Comparison of ENCODE assay signal across 8 cellular contexts in the genomic region with DNA sequence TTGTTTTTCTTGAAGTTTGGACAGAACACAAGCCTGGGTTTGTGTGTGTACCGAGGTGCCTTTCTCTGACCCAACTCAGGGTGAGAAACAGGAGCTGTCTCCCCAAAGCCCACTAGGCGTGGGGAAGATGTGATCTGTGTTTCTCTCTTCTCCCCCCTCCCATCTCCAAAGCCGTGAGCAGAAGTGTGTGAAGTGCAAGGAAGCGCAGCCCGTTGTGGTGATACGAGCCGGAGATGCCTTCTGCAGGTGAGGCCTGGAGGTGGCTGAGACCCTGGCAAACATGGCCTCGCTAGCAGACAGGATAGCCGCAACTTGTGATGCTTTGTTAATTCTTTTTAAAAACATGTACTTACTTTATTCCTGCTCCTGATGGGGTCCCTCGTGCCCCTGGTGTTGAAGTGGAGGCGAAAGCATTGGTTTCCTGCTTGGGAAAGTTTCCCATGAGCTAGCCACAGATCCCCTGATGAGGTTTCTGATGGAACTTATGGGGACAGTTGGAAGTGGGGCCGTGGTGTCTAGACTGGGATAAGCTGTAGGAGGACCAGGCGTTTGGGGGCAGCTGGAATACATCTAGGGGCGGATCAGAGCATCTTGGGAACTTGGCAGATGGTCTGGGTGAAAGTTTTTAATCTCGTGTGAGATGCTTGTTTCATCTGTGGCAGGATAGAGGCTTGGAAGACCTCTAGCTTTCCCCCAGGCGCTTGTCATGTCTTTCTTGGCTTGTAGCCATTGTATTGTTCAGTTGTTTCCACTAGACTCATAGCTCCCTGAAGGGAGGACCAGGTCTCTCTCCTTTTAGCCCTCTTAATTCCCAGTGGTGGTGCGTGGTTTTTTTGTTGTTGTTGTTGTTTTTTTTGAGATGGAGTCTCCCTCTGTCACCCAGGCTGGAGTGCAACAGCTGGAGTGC. TPM values are rescaled to one million over a fixed set of nuclear protein-coding genes. Genes with fewer than 3 reads are reported as not detected.
A peak's percentile ranks its signal among the peaks of the same experiment; 100 is the strongest.
DNase-seq lines count a peak whose midpoint lies in the region; ATAC-seq, FAIRE-seq and TF ChIP-seq lines count a peak whose summit lies in the region.

No MANE protein-coding gene starts in this region.

- H3K9me3 ChIP-seq in HUES48 (ENCODE audit: control insufficient read depth, insufficient read depth, low read length) (no peaks in the 10 kb centered on the region), GM12878 (replicated peaks; ENCODE audit: control insufficient read depth, insufficient read depth, low read length) (no peaks in the 10 kb centered on the region), mesenchymal stem cell (ENCODE audit: control insufficient read depth, low read length) (no peaks in the 10 kb centered on the region)

- no peak for TF ChIP-seq EP300 in GM12878 (IDR thresholded peaks at IDR 0.05; ENCODE audit: borderline replicate concordance in 1 of 2, control insufficient read depth in 1 of 2, low read depth in 2 of 2, low read length in 2 of 2)

- no peak overlapping the region for H2BK15ac ChIP-seq in mesenchymal stem cell (ENCODE audit: low read depth, poor library complexity, severe bottlenecking)

- no peak overlapping the region for H4K8ac ChIP-seq in mesenchymal stem cell (ENCODE audit: low read length)

- peak overlapping the region; percentile 93 for H3K4me3 ChIP-seq in HUES48 (ENCODE audit: low read depth, low read length)
- H3K4me3 ChIP-seq in GM12878 = peak overlapping the region; percentile 73
- H3K4me3 ChIP-seq in mesenchymal stem cell (ENCODE audit: insufficient read depth in 1 of 2, low read depth in 1 of 2, low read length in 2 of 2) = peak overlapping the region; percentile 95 to 99

- no peak for TF ChIP-seq RAD21 in GM12878 (IDR thresholded peaks at IDR 0.05; ENCODE audit: insufficient read depth, low read depth, low read length)

- no TSS peak for BruUV-seq in GM12878 (replicated peaks; lab: Mats Ljungman, UMichigan)

- intact Hi-C loops in GM12878 (cut with micrococcal nuclease; ENCODE audit: unreplicated experiment) = loop anchor here (2.0 kb wide), 1 partner anchor 56 kb away; the partner anchor contains the start of gene CYBA

- POLR2A ChIA-PET in GM12878 (lab: Charles Lee) = interaction anchor here (1.0 kb wide), 1 partner anchor 8 kb away, joined by 3 read pairs; no protein-coding TSS in a partner anchor

- peaks cover 45% of the 10 kb centered on the region for H3K79me1 ChIP-seq in mesenchymal stem cell (replicated peaks; ENCODE audit: low read length, poor library complexity, severe bottlenecking)

- H3K27me3 ChIP-seq in HUES48 (ENCODE audit: control insufficient read depth, insufficient read depth, low read length) (no peaks in the 10 kb centered on the region), GM12878 (replicated peaks in 1 of 2; ENCODE audit: control insufficient read depth in 2 of 2, insufficient read depth in 2 of 2, low read length in 1 of 2) (no peaks in the 10 kb centered on the region), mesenchymal stem cell (ENCODE audit: control insufficient read depth in 1 of 2, insufficient read depth in 1 of 2, low read length in 2 of 2) (no peaks in the 10 kb centered on the region)

- H3K36me3 ChIP-seq in HUES48 (ENCODE audit: control insufficient read depth, insufficient read depth, low read length) (0 out of 2 replicates have a peak, but pooled peaks cover 6% of the 10 kb centered on the region), GM12878 (ENCODE audit: control insufficient read depth in 2 of 2, insufficient read depth in 2 of 2, low read length in 1 of 2) (no peaks in the 10 kb centered on the region; a peak in 2 of 4 replicates), mesenchymal stem cell (ENCODE audit: control insufficient read depth in 1 of 2, insufficient read depth in 2 of 2, low read depth in 1 of 2, low read length in 2 of 2) (peaks cover 0 to 48% of the 10 kb centered on the region in 2 experiments)

- H3K79me2 ChIP-seq in GM12878 (ENCODE audit: control insufficient read depth, insufficient read depth, low read length) = peaks cover 41% of the 10 kb centered on the region

- DNase-seq in GM12878 (ENCODE audit: low read depth, low spot score) (no peak), mesenchymal stem cell (peak; percentile 5), NK-92 (lab: John Stamatoyannopoulos, UW; ENCODE audit: unreplicated experiment) (no peak), NCI-H510A treated with DMSO at 0.1 percent for 48 hours (lab: John Stamatoyannopoulos, UW) (no peak), hepatic stellate cell (ENCODE audit: low spot score) (no peak)

- H3K4ac ChIP-seq in mesenchymal stem cell (ENCODE audit: low read depth in 1 of 2, low read length in 2 of 2) = peak overlapping the region; percentile 54 to 75

- no peak overlapping the region for H2AK5ac ChIP-seq in mesenchymal stem cell (ENCODE audit: low read length, severe bottlenecking)

- in situ Hi-C loops in GM12878 (cut with MboI) = no loop called here

- H3K9ac ChIP-seq in HUES48 (ENCODE audit: low read depth, low read length) = no peak overlapping the region; the same call in 1 of the 2 replicates
- H3K9ac ChIP-seq in GM12878 (ENCODE audit: control insufficient read depth, insufficient read depth, low read length) = peak overlapping the region; percentile 76
- peak overlapping the region; percentile 93 for H3K9ac ChIP-seq in mesenchymal stem cell (ENCODE audit: low read length)

- H3K4me1 ChIP-seq in HUES48 (ENCODE audit: control insufficient read depth, insufficient read depth, low read length) (peaks cover 6% of the 10 kb centered on the region; the same call in 1 of the 2 replicates), GM12878 (ENCODE audit: control insufficient read depth, insufficient read depth, low read length) (peaks cover 31% of the 10 kb centered on the region), mesenchymal stem cell (ENCODE audit: control insufficient read depth, insufficient read depth, low read depth, low read length) (peaks cover 27% of the 10 kb centered on the region)

- no peak overlapping the region for H4K91ac ChIP-seq in mesenchymal stem cell (ENCODE audit: low read length)

- peak overlapping the region; percentile 39 for H2BK120ac ChIP-seq in mesenchymal stem cell (ENCODE audit: low read depth, low read length)

- no peak overlapping the region for H3K23ac ChIP-seq in mesenchymal stem cell (ENCODE audit: low read length in 2 of 2)

- no peak overlapping the region for H2BK12ac ChIP-seq in mesenchymal stem cell (ENCODE audit: low read length in 2 of 2)

- H2AFZ ChIP-seq in GM12878 (ENCODE audit: control insufficient read depth, low read depth, low read length) (peak overlapping the region; percentile 3; the same call in 1 of the 2 replicates), mesenchymal stem cell (ENCODE audit: low read depth, low read length) (no peak overlapping the region)

- no peak for TF ChIP-seq POLR2A in GM12878 (IDR thresholded peaks at IDR 0.05; ENCODE audit: low read depth, low read length)

- ATAC-seq in GM12878 = no peak
- ATAC-seq in HG02840 (IDR thresholded peaks at IDR 0.05; ENCODE audit: low FRiP score, unreplicated experiment) = no peak

- 19% methylated on average over 17 of the region's 17 CpGs for WGBS in GM12878 (ENCODE audit: insufficient coverage, insufficient replicate concordance, low lambda C conversion rate, missing lambda C conversion rate)
- WGBS in mesenchymal stem cell = 45% methylated on average over 13 of the region's 17 CpGs

- H3K14ac ChIP-seq in mesenchymal stem cell (ENCODE audit: low read length in 2 of 2) = no peak overlapping the region

- no peak overlapping the region for H2BK5ac ChIP-seq in mesenchymal stem cell (ENCODE audit: low read depth, low read length, poor library complexity, severe bottlenecking)

- SMC1A ChIA-PET in GM12878 (lab: Charles Lee; ENCODE audit: uncharacterized antibody, unreplicated experiment) = interaction anchor here (1.1 to 1.2 kb wide), 3 partner anchors 22 to 74 kb away, joined by 3 to 5 read pairs (median 5); no protein-coding TSS in a partner anchor

- H3K4me2 ChIP-seq in GM12878 (ENCODE audit: control insufficient read depth, insufficient read depth) = peak overlapping the region; percentile 72
- H3K4me2 ChIP-seq in mesenchymal stem cell (ENCODE audit: low read length, poor library complexity, severe bottlenecking) = peak overlapping the region; percentile 57

- H3K27ac ChIP-seq in 22Rv1 (peak overlapping the region; percentile 69), HUES48 (ENCODE audit: low read depth, low read length) (no peak overlapping the region), GM12878 (ENCODE audit: control insufficient read depth, insufficient read depth) (peak overlapping the region; percentile 20; the same call in 1 of the 2 replicates), mesenchymal stem cell (ENCODE audit: low read length, poor library complexity, severe bottlenecking) (peak overlapping the region; percentile 8)

- CTCF ChIA-PET in GM12878 (lab: Yijun Ruan, JAX) = interaction anchor here (0.7 to 1.9 kb wide), 5 partner anchors 26 to 150 kb away, joined by 3 to 13 read pairs (median 4); partner anchors contain the start of genes APRT and TRAPPC2L

- TF ChIP-seq CTCF in 22Rv1 (IDR thresholded peaks at IDR 0.05) (no peak), GM12878 (IDR thresholded peaks at IDR 0.05 in 2 of 3, conservative IDR thresholded peaks at IDR 0.05 in 1 of 3; ENCODE audit: control insufficient read depth in 2 of 3, extremely low read depth in 1 of 3, insufficient read depth in 1 of 3, low read depth in 3 of 3, low read length in 3 of 3) (no peak)

- no peak for FAIRE-seq in GM12878 (lab: Jason Lieb, UNC)

- no peaks in the 10 kb centered on the region for H4K20me1 ChIP-seq in GM12878 (ENCODE audit: control insufficient read depth, insufficient read depth)

- no peak overlapping the region for H3K18ac ChIP-seq in mesenchymal stem cell (ENCODE audit: low read depth in 1 of 2, low read length in 2 of 2)

- RAD21 ChIA-PET in GM12878 (lab: Charles Lee; ENCODE audit: unreplicated experiment) = interaction anchor here (1.1 to 1.3 kb wide), 2 partner anchors 30 to 44 kb away, joined by 3 to 4 read pairs; partner anchors contain the start of gene MVD

RNA-seq across cellular contexts. Expression of gene CTU2, which starts 0.9 kb away (rescaled TPM):
- 16.7 and 18.4 TPM in 2 replicates for total RNA-seq in GM12878 (2013; cell fraction: nucleolus; rRNA removed)
- total RNA-seq in GM12878 (2014; rRNA removed) (17.8 and 23.3 TPM in 2 replicates), GM12878 (2014; rRNA removed; fragmentation: Illumina TruSeq; extraction: Trizol) (11.0 and 12.2 TPM in 2 replicates), GM12878 (2021) (44.5 and 48.5 TPM in 2 replicates)
- 12.3 TPM for polyA plus RNA-seq in GM12878 (2011; ENCODE audit: low read depth)
- polyA plus RNA-seq in GM12878 (2011; rRNA removed) (6.8 and 13.2 TPM in 2 replicates), GM12878 (2014; fragmentation: Illumina TruSeq; extraction: Trizol) (1.5 and 5.6 TPM in 2 replicates), GM12878 (2014; fragmentation: Nextera tagmentation; extraction: Ambion mirVana) (1 to 10 TPM in 1 of 2 experiments, under 1 TPM in 1; 0.32 to 4.0 TPM), GM12878 (2014; rRNA removed) (31.2 and 38.9 TPM in 2 replicates), GM12878 (2016; fragmentation: Nextera tagmentation; extraction: Ambion mirVana) (10 to 100 TPM; 33.2 to 43.4 TPM)
- 20.3 and 30.6 TPM in 2 replicates for polyA plus RNA-seq in GM12878 (2011; cell fraction: cytosol; rRNA removed)
- 47.9 and 63.5 TPM in 2 replicates for polyA plus RNA-seq in GM12878 (2011; cell fraction: nucleus; rRNA removed)
- polyA plus RNA-seq in GM12878 (2012) = 12.7 and 17.5 TPM in 2 replicates
- polyA minus RNA-seq in GM12878 (2011; rRNA and poly(A)+ RNA removed) = 6.7 and 19.8 TPM in 2 replicates
- polyA minus RNA-seq in GM12878 (2011; cell fraction: cytosol; rRNA and poly(A)+ RNA removed) = 14.7 and 16.6 TPM in 2 replicates
- polyA minus RNA-seq in GM12878 (2011; cell fraction: nucleus; rRNA and poly(A)+ RNA removed) = 15.8 and 23.2 TPM in 2 replicates
- 34.1 TPM for polyA plus RNA-seq in mesenchymal stem cell (2013, experiment 1 of 2)
- 31.6 TPM for polyA plus RNA-seq in mesenchymal stem cell (2013, experiment 2 of 2)

RNA-seq across cellular contexts. Expression of gene RNF166, which starts 1.0 kb away (rescaled TPM):
- total RNA-seq in GM12878 (2013; cell fraction: nucleolus; rRNA removed) = 28.0 and 31.3 TPM in 2 replicates
- total RNA-seq in GM12878 (2014; rRNA removed) = 23.3 and 26.4 TPM in 2 replicates
- total RNA-seq in GM12878 (2014; rRNA removed; fragmentation: Illumina TruSeq; extraction: Trizol) = 5.2 and 6.4 TPM in 2 replicates
- 24.5 and 29.8 TPM in 2 replicates for total RNA-seq in GM12878 (2021)
- polyA plus RNA-seq in GM12878 (2011; ENCODE audit: low read depth) = 4.3 TPM
- 4.8 and 8.3 TPM in 2 replicates for polyA plus RNA-seq in GM12878 (2011; rRNA removed)
- polyA plus RNA-seq in GM12878 (2011; cell fraction: cytosol; rRNA removed) = 10.1 and 17.1 TPM in 2 replicates
- 112 and 135 TPM in 2 replicates for polyA plus RNA-seq in GM12878 (2011; cell fraction: nucleus; rRNA removed)
- 10.8 and 13.5 TPM in 2 replicates for polyA plus RNA-seq in GM12878 (2012)
- 1.7 and 5.3 TPM in 2 replicates for polyA plus RNA-seq in GM12878 (2014; fragmentation: Illumina TruSeq; extraction: Trizol)
- 1 to 10 TPM in 1 of 2 experiments, under 1 TPM in 1; 0.48 to 1.3 TPM for polyA plus RNA-seq in GM12878 (2014; fragmentation: Nextera tagmentation; extraction: Ambion mirVana)
- polyA plus RNA-seq in GM12878 (2014; rRNA removed) = 32.8 and 35.2 TPM in 2 replicates
- polyA plus RNA-seq in GM12878 (2016; fragmentation: Nextera tagmentation; extraction: Ambion mirVana) = 10 to 100 TPM; 15.8 to 16.5 TPM
- polyA minus RNA-seq in GM12878 (2011; rRNA and poly(A)+ RNA removed) = 4.8 and 16.4 TPM in 2 replicates
- 9.6 and 9.8 TPM in 2 replicates for polyA minus RNA-seq in GM12878 (2011; cell fraction: cytosol; rRNA and poly(A)+ RNA removed)
- 22.8 and 28.5 TPM in 2 replicates for polyA minus RNA-seq in GM12878 (2011; cell fraction: nucleus; rRNA and poly(A)+ RNA removed)
- 12.6 TPM for polyA plus RNA-seq in mesenchymal stem cell (2013, experiment 1 of 2)
- polyA plus RNA-seq in mesenchymal stem cell (2013, experiment 2 of 2) = 10.8 TPM

RNA-seq across cellular contexts. Expression of gene SNAI3, which starts 20.9 kb away (rescaled TPM):
- 2.4 and 3.1 TPM in 2 replicates for total RNA-seq in GM12878 (2013; cell fraction: nucleolus; rRNA removed)
- total RNA-seq in GM12878 (2014; rRNA removed) (4.7 and 6.5 TPM in 2 replicates), GM12878 (2014; rRNA removed; fragmentation: Illumina TruSeq; extraction: Trizol) (1.2 and 1.7 TPM in 2 replicates), GM12878 (2021) (5.7 and 7.4 TPM in 2 replicates)
- 1.5 TPM for polyA plus RNA-seq in GM12878 (2011; ENCODE audit: low read depth)
- polyA plus RNA-seq in GM12878 (2011; rRNA removed) (0.53 and 1.5 TPM in 2 replicates), GM12878 (2014; fragmentation: Illumina TruSeq; extraction: Trizol) (0.10 and 1.4 TPM in 2 replicates), GM12878 (2014; fragmentation: Nextera tagmentation; extraction: Ambion mirVana) (under 1 TPM; 0.21 to 0.26 TPM), GM12878 (2014; rRNA removed) (4.3 and 6.6 TPM in 2 replicates), GM12878 (2016; fragmentation: Nextera tagmentation; extraction: Ambion mirVana) (1 to 10 TPM; 6.2 to 7.1 TPM)
- polyA plus RNA-seq in GM12878 (2011; cell fraction: cytosol; rRNA removed) = 2.0 and 3.2 TPM in 2 replicates
- polyA plus RNA-seq in GM12878 (2011; cell fraction: nucleus; rRNA removed) = 4.2 TPM in 2 replicates
- polyA plus RNA-seq in GM12878 (2012) = 2.6 and 2.8 TPM in 2 replicates
- polyA minus RNA-seq in GM12878 (2011; rRNA and poly(A)+ RNA removed) = 1.1 and 2.2 TPM in 2 replicates
- 2.3 and 2.4 TPM in 2 replicates for polyA minus RNA-seq in GM12878 (2011; cell fraction: cytosol; rRNA and poly(A)+ RNA removed)
- 0.97 and 2.1 TPM in 2 replicates for polyA minus RNA-seq in GM12878 (2011; cell fraction: nucleus; rRNA and poly(A)+ RNA removed)
- polyA plus RNA-seq in mesenchymal stem cell (2013, experiment 1 of 2) = 0.06 TPM
- polyA plus RNA-seq in mesenchymal stem cell (2013, experiment 2 of 2) = 0.10 TPM

RNA-seq across cellular contexts. Expression of gene MVD, which starts 44.3 kb away (rescaled TPM):
- 81.8 and 88.4 TPM in 2 replicates for total RNA-seq in GM12878 (2013; cell fraction: nucleolus; rRNA removed)
- 101 and 104 TPM in 2 replicates for total RNA-seq in GM12878 (2014; rRNA removed)
- total RNA-seq in GM12878 (2014; rRNA removed; fragmentation: Illumina TruSeq; extraction: Trizol) = 45.0 and 50.0 TPM in 2 replicates
- total RNA-seq in GM12878 (2021) = 132 and 147 TPM in 2 replicates
- 21.0 TPM for polyA plus RNA-seq in GM12878 (2011; ENCODE audit: low read depth)
- 15.5 and 41.4 TPM in 2 replicates for polyA plus RNA-seq in GM12878 (2011; rRNA removed)
- 53.9 and 79.5 TPM in 2 replicates for polyA plus RNA-seq in GM12878 (2011; cell fraction: cytosol; rRNA removed)
- 293 and 318 TPM in 2 replicates for polyA plus RNA-seq in GM12878 (2011; cell fraction: nucleus; rRNA removed)
- 91.8 and 107 TPM in 2 replicates for polyA plus RNA-seq in GM12878 (2012)
- polyA plus RNA-seq in GM12878 (2014; fragmentation: Illumina TruSeq; extraction: Trizol) = 8.4 and 28.9 TPM in 2 replicates
- 1 to 10 TPM; 5.0 to 6.8 TPM for polyA plus RNA-seq in GM12878 (2014; fragmentation: Nextera tagmentation; extraction: Ambion mirVana)
- polyA plus RNA-seq in GM12878 (2014; rRNA removed) = 80.1 and 95.9 TPM in 2 replicates
- polyA plus RNA-seq in GM12878 (2016; fragmentation: Nextera tagmentation; extraction: Ambion mirVana) = 10 to 100 TPM; 80.5 to 85.4 TPM
- polyA minus RNA-seq in GM12878 (2011; rRNA and poly(A)+ RNA removed) = 18.5 and 44.7 TPM in 2 replicates
- 25.0 and 33.1 TPM in 2 replicates for polyA minus RNA-seq in GM12878 (2011; cell fraction: cytosol; rRNA and poly(A)+ RNA removed)
- polyA minus RNA-seq in GM12878 (2011; cell fraction: nucleus; rRNA and poly(A)+ RNA removed) = 39.9 and 52.2 TPM in 2 replicates
- 120 TPM for polyA plus RNA-seq in mesenchymal stem cell (2013, experiment 1 of 2)
- 109 TPM for polyA plus RNA-seq in mesenchymal stem cell (2013, experiment 2 of 2)

RNA-seq across cellular contexts. Expression of gene CYBA, which starts 56.4 kb away (rescaled TPM):
- 178 and 189 TPM in 2 replicates for total RNA-seq in GM12878 (2013; cell fraction: nucleolus; rRNA removed)
- total RNA-seq in GM12878 (2014; rRNA removed) = 531 and 598 TPM in 2 replicates
- 114 and 132 TPM in 2 replicates for total RNA-seq in GM12878 (2014; rRNA removed; fragmentation: Illumina TruSeq; extraction: Trizol)
- 373 and 384 TPM in 2 replicates for total RNA-seq in GM12878 (2021)
- polyA plus RNA-seq in GM12878 (2011; ENCODE audit: low read depth) = 92.9 TPM
- polyA plus RNA-seq in GM12878 (2011; rRNA removed) = 29.3 and 78.7 TPM in 2 replicates
- polyA plus RNA-seq in GM12878 (2011; cell fraction: cytosol; rRNA removed) = 257 and 379 TPM in 2 replicates
- 417 and 477 TPM in 2 replicates for polyA plus RNA-seq in GM12878 (2011; cell fraction: nucleus; rRNA removed)
- 413 and 478 TPM in 2 replicates for polyA plus RNA-seq in GM12878 (2012)
- 7.9 and 53.2 TPM in 2 replicates for polyA plus RNA-seq in GM12878 (2014; fragmentation: Illumina TruSeq; extraction: Trizol)
- under 1 TPM; 0.55 to 0.66 TPM for polyA plus RNA-seq in GM12878 (2014; fragmentation: Nextera tagmentation; extraction: Ambion mirVana)
- 551 and 668 TPM in 2 replicates for polyA plus RNA-seq in GM12878 (2014; rRNA removed)
- 100 to 1,000 TPM; 462 to 477 TPM for polyA plus RNA-seq in GM12878 (2016; fragmentation: Nextera tagmentation; extraction: Ambion mirVana)
- polyA minus RNA-seq in GM12878 (2011; rRNA and poly(A)+ RNA removed) = 55.5 and 207 TPM in 2 replicates
- polyA minus RNA-seq in GM12878 (2011; cell fraction: cytosol; rRNA and poly(A)+ RNA removed) = 88.6 and 114 TPM in 2 replicates
- polyA minus RNA-seq in GM12878 (2011; cell fraction: nucleus; rRNA and poly(A)+ RNA removed) = 55.1 and 94.4 TPM in 2 replicates
- 319 TPM for polyA plus RNA-seq in mesenchymal stem cell (2013, experiment 1 of 2)
- polyA plus RNA-seq in mesenchymal stem cell (2013, experiment 2 of 2) = 325 TPM
